ENCODE assay signal across 5 cellular contexts in genomic region chr4:182900021-182900420, GRCh38. TPM values are rescaled to one million over a fixed set of nuclear protein-coding genes. Genes with fewer than 3 reads are reported as not detected.
A peak's percentile ranks its signal among the peaks of the same experiment; 100 is the strongest.
DNase-seq lines count a peak whose midpoint lies in the region; ATAC-seq, FAIRE-seq and TF ChIP-seq lines count a peak whose summit lies in the region.
"Not testable (repeated sequence)": the region's sequence is repeated elsewhere in the genome, so short reads cannot be mapped to it uniquely, and the experiment has no call there.

No MANE protein-coding gene starts in this region.

- in situ Hi-C loops in K562 (cut with MboI); HepG2 (cut with HindIII; ENCODE audit: extremely low pct_ligation_motif_present, low pct_unique_long_range_greater_than_20kb): not testable (repeated sequence)

- H3K36me3 ChIP-seq in WERI-Rb-1 = peaks cover 57% of the 10 kb centered on the region
- peaks cover 88% of the 10 kb centered on the region; the same call in 2 of the 3 replicates for H3K36me3 ChIP-seq in K562 (ENCODE audit: control insufficient read depth, insufficient read depth, low read length)
- peaks cover 17 to 59% of the 10 kb centered on the region in 2 experiments for H3K36me3 ChIP-seq in HepG2 (replicated peaks in 1 of 2; ENCODE audit: control insufficient read depth in 1 of 2, insufficient read depth in 2 of 2, low read length in 2 of 2)
- H3K36me3 ChIP-seq in thyroid gland = not testable (repeated sequence)

- H3K9me3 ChIP-seq in WERI-Rb-1 (ENCODE audit: severe bottlenecking); K562 (replicated peaks; ENCODE audit: control insufficient read depth, insufficient read depth, low read depth, low read length); HepG2 (ENCODE audit: low read length); thyroid gland: not testable (repeated sequence)

- DNase-seq in WERI-Rb-1; WTC11 (ENCODE audit: low spot score); K562 (ENCODE audit: extremely low read depth in 1 of 4, low spot score in 3 of 4); HepG2 (ENCODE audit: low spot score); thyroid gland: not testable (repeated sequence)

- H3K27ac ChIP-seq in WERI-Rb-1 (peak overlapping the region; percentile 20; the same call in 1 of the 2 replicates), HepG2 (ENCODE audit: extremely low read length, insufficient read depth, low read length) (peak overlapping the region; percentile 93), thyroid gland (peak overlapping the region; percentile 86 to 94 (median 93))
- not testable (repeated sequence) for H3K27ac ChIP-seq in K562 (ENCODE audit: extremely low read depth, low read depth, low read length)

- intact Hi-C loops in K562 (cut with micrococcal nuclease); HepG2 (cut with micrococcal nuclease; ENCODE audit: unreplicated experiment); thyroid gland (cut with DNase I): not testable (repeated sequence)

- H3K9me3 Mint-ChIP-seq in WTC11 = not testable (repeated sequence)

- not testable (repeated sequence) for TF ChIP-seq POLR2A in K562 (conservative IDR thresholded peaks at IDR 0.05); HepG2 (IDR thresholded peaks at IDR 0.05; ENCODE audit: insufficient read depth in 1 of 2, low read depth in 2 of 2, low read length in 2 of 2); thyroid gland (IDR thresholded peaks at IDR 0.05)

- not testable (repeated sequence) for ATAC-seq in WTC11, K562, HepG2

- H3K4me1 ChIP-seq in K562 (replicated peaks in 1 of 2; ENCODE audit: control insufficient read depth in 2 of 2, insufficient read depth in 2 of 2, low read length in 2 of 2) = not testable (repeated sequence)
- H3K4me1 ChIP-seq in HepG2 (ENCODE audit: insufficient read depth, low read length) = peaks cover 57% of the 10 kb centered on the region
- H3K4me1 ChIP-seq in thyroid gland = peaks cover 45 to 51% of the 10 kb centered on the region in 2 donors

- H3K4me3 Mint-ChIP-seq in WTC11 = not testable (repeated sequence)

- not testable (repeated sequence) for H3K79me2 ChIP-seq in K562 (ENCODE audit: control insufficient read depth, insufficient read depth, low read length)
- H3K79me2 ChIP-seq in HepG2 (ENCODE audit: insufficient read depth, low read length) = peaks cover 16% of the 10 kb centered on the region

- peaks cover 27% of the 10 kb centered on the region for H3K36me3 Mint-ChIP-seq in WTC11

- not testable (repeated sequence) for H3K4me3 ChIP-seq in WERI-Rb-1 (ENCODE audit: low read depth, low read length); K562; HepG2 (replicated peaks in 1 of 3; ENCODE audit: insufficient read depth in 1 of 3, low read depth in 2 of 3, low read length in 3 of 3); thyroid gland (replicated peaks in 1 of 3)

- H2AFZ ChIP-seq in K562 (ENCODE audit: low read depth, low read length); HepG2 (ENCODE audit: low read length): not testable (repeated sequence)

- not testable (repeated sequence) for H3K9me1 ChIP-seq in K562 (ENCODE audit: control insufficient read depth, insufficient read depth, low read length)

- 92% methylated on average over 2 of the region's 2 CpGs for WGBS in K562 (ENCODE audit: insufficient coverage, low coverage, missing lambda C conversion rate)
- 91% methylated on average over 2 of the region's 2 CpGs for WGBS in HepG2 (ENCODE audit: low lambda C conversion rate)
- WGBS in thyroid gland, 2 donors = 75 to 88% methylated on average over 2 of the region's 2 CpGs

- H3K27me3 ChIP-seq in WERI-Rb-1 (ENCODE audit: insufficient read depth, low read depth, severe bottlenecking); K562 (ENCODE audit: control insufficient read depth in 2 of 2, insufficient read depth in 2 of 2, low read length in 2 of 2); HepG2 (ENCODE audit: control insufficient read depth in 1 of 2, insufficient read depth in 2 of 2, low read length in 2 of 2); thyroid gland: not testable (repeated sequence)

- not testable (repeated sequence) for H3K27ac Mint-ChIP-seq in WTC11

- not testable (repeated sequence) for FAIRE-seq in K562 (lab: Jason Lieb, UNC); HepG2 (lab: Jason Lieb, UNC)

- H3K9ac ChIP-seq in K562 (ENCODE audit: insufficient read depth in 1 of 2, low read depth in 2 of 2, low read length in 2 of 2); HepG2 (ENCODE audit: insufficient read depth, low read depth, low read length): not testable (repeated sequence)

- not testable (repeated sequence) for TF ChIP-seq EP300 in K562 (IDR thresholded peaks at IDR 0.05; ENCODE audit: low read length); HepG2 (IDR thresholded peaks at IDR 0.05; ENCODE audit: low read depth in 2 of 2, low read length in 2 of 2); HepG2 (CRISPR knock-in tag; IDR thresholded peaks at IDR 0.05; ENCODE audit: borderline replicate concordance)

- H4K20me1 ChIP-seq in K562 (replicated peaks; ENCODE audit: control insufficient read depth, insufficient read depth, low read length); HepG2 (ENCODE audit: insufficient read depth, low read length): not testable (repeated sequence)

- not testable (repeated sequence) for H3K4me1 Mint-ChIP-seq in WTC11

- not testable (repeated sequence) for TF ChIP-seq RAD21 in K562 (CRISPR knock-in tag; conservative IDR thresholded peaks at IDR 0.05 in 1 of 2, IDR thresholded peaks at IDR 0.05 in 1 of 2); HepG2 (CRISPR knock-in tag; IDR thresholded peaks at IDR 0.05)

- not testable (repeated sequence) for H3K4me2 ChIP-seq in K562 (ENCODE audit: insufficient read depth, low read length); HepG2 (ENCODE audit: low read depth, low read length)

- POLR2A ChIA-PET in WTC11 (lab: Charles Lee); K562 (lab: Yijun Ruan, JAX): not testable (repeated sequence)
- POLR2A ChIA-PET in HepG2 (lab: Yijun Ruan, JAX) = interaction anchor here (3.8 kb wide), 1 partner anchor 17 kb away, joined by 34 read pairs; no protein-coding TSS in a partner anchor

- BruUV-seq in K562 (replicated peaks; lab: Mats Ljungman, UMichigan); HepG2 (replicated peaks; lab: Mats Ljungman, UMichigan): not testable (repeated sequence)

- CTCF ChIA-PET in WTC11 (lab: Charles Lee) = interaction anchor here (0.5 kb wide), 1 partner anchor 8 kb away, joined by 4 read pairs; no protein-coding TSS in a partner anchor
- CTCF ChIA-PET in K562 (lab: Yijun Ruan, JAX; ENCODE audit: low intra/inter-chr PET ratio); HepG2 (lab: Yijun Ruan, JAX; ENCODE audit: low intra/inter-chr PET ratio, low total read pairs): not testable (repeated sequence)

- H3K27me3 Mint-ChIP-seq in WTC11 (ENCODE audit: low read depth) = not testable (repeated sequence)

- TF ChIP-seq CTCF in WERI-Rb-1 (IDR thresholded peaks at IDR 0.05; ENCODE audit: low read depth, low read length); WTC11 (IDR thresholded peaks at IDR 0.05); K562 (IDR thresholded peaks at IDR 0.05 in 2 of 3, conservative IDR thresholded peaks at IDR 0.05 in 1 of 3; ENCODE audit: insufficient read depth in 2 of 3, low read depth in 1 of 3, low read length in 3 of 3); HepG2 (CRISPR knock-in tag; IDR thresholded peaks at IDR 0.05); thyroid gland (IDR thresholded peaks at IDR 0.05): not testable (repeated sequence)

RNA-seq across cellular contexts. Expression of gene DCTD, which starts 17.2 kb away (rescaled TPM):
- 56.8 to 72.6 TPM (median 68.2 TPM) in 3 replicates for total RNA-seq in WTC11 (2021)
- total RNA-seq in K562 (2011; cell fraction: chromatin; rRNA removed; ENCODE audit: low replicate concordance) = 102 and 114 TPM in 2 replicates
- 84.7 and 95.4 TPM in 2 replicates for total RNA-seq in K562 (2011; cell fraction: nucleolus; rRNA removed)
- total RNA-seq in K562 (2011; cell fraction: nucleoplasm; rRNA removed) = 123 and 174 TPM in 2 replicates
- 54.8 and 63.8 TPM in 2 replicates for total RNA-seq in K562 (2014; rRNA removed)
- total RNA-seq in K562 (2014; rRNA removed; fragmentation: Illumina TruSeq; extraction: Trizol) = 71.6 and 81.9 TPM in 2 replicates
- total RNA-seq in K562 (2015; rRNA removed; fragmentation: Illumina TruSeq; extraction: Trizol) = 75.1 and 76.5 TPM in 2 replicates
- 93.7 and 101 TPM in 2 replicates for total RNA-seq in K562 (2021)
- polyA plus RNA-seq in K562 (2011; rRNA removed) = 113 and 114 TPM in 2 replicates
- 83.1 and 112 TPM in 2 replicates for polyA plus RNA-seq in K562 (2011; cell fraction: cytosol; rRNA removed)
- 148 and 169 TPM in 2 replicates for polyA plus RNA-seq in K562 (2011; cell fraction: nucleus; rRNA removed)
- 77.9 and 94.5 TPM in 2 replicates for polyA plus RNA-seq in K562 (2012)
- polyA plus RNA-seq in K562 (2014; fragmentation: Illumina TruSeq; extraction: Trizol) = 94.6 and 99.4 TPM in 2 replicates
- polyA plus RNA-seq in K562 (2014; fragmentation: Nextera tagmentation; extraction: Ambion mirVana) = 10 to 100 TPM; 38.7 to 51.8 TPM
- polyA plus RNA-seq in K562 (2014; rRNA removed) = 80.0 and 81.8 TPM in 2 replicates
- 128 and 153 TPM in 2 replicates for polyA minus RNA-seq in K562 (2011; rRNA and poly(A)+ RNA removed)
- 40.1 and 42.8 TPM in 2 replicates for polyA minus RNA-seq in K562 (2011; cell fraction: cytosol; rRNA and poly(A)+ RNA removed)
- 45.5 and 68.2 TPM in 2 replicates for polyA minus RNA-seq in K562 (2011; cell fraction: nucleus; rRNA and poly(A)+ RNA removed)
- 67.2 and 85.1 TPM in 2 replicates for total RNA-seq in HepG2 (2016; rRNA removed; fragmentation: Illumina TruSeq; extraction: Trizol)
- 93.2 and 97.9 TPM in 2 replicates for total RNA-seq in HepG2 (2016; cell fraction: cytosol; rRNA removed; fragmentation: Illumina TruSeq; extraction: Trizol; ENCODE audit: low read depth)
- total RNA-seq in HepG2 (2016; cell fraction: insoluble cytoplasmic fraction; rRNA removed; fragmentation: Illumina TruSeq; extraction: Trizol) = 65.6 and 88.0 TPM in 2 replicates
- total RNA-seq in HepG2 (2016; cell fraction: membrane; rRNA removed; fragmentation: Illumina TruSeq; extraction: Trizol) = 145 and 146 TPM in 2 replicates
- total RNA-seq in HepG2 (2016; cell fraction: nucleus; rRNA removed; fragmentation: Illumina TruSeq; extraction: Trizol) = 60.7 and 77.4 TPM in 2 replicates
- 94.2 and 95.3 TPM in 2 replicates for polyA plus RNA-seq in HepG2 (2011; rRNA removed)
- polyA plus RNA-seq in HepG2 (2011; cell fraction: cytosol; rRNA removed) = 90.5 and 102 TPM in 2 replicates
- 153 and 172 TPM in 2 replicates for polyA plus RNA-seq in HepG2 (2011; cell fraction: nucleus; rRNA removed)
- 117 and 124 TPM in 2 replicates for polyA plus RNA-seq in HepG2 (2012)
- polyA plus RNA-seq in HepG2 (2016; cell fraction: cytosol; fragmentation: Illumina TruSeq; extraction: Trizol; ENCODE audit: low read depth) = 108 and 123 TPM in 2 replicates
- polyA plus RNA-seq in HepG2 (2016; cell fraction: insoluble cytoplasmic fraction; fragmentation: Illumina TruSeq; extraction: Trizol; ENCODE audit: low read depth) = 93.0 and 99.9 TPM in 2 replicates
- polyA plus RNA-seq in HepG2 (2016; cell fraction: membrane; fragmentation: Illumina TruSeq; extraction: Trizol; ENCODE audit: low read depth) = 161 and 166 TPM in 2 replicates
- polyA plus RNA-seq in HepG2 (2016; cell fraction: nucleus; fragmentation: Illumina TruSeq; extraction: Trizol; ENCODE audit: insufficient read depth, low read depth) = 128 and 143 TPM in 2 replicates
- polyA minus RNA-seq in HepG2 (2011; rRNA and poly(A)+ RNA removed; ENCODE audit: low replicate concordance) = 48.3 and 75.7 TPM in 2 replicates
- polyA minus RNA-seq in HepG2 (2011; cell fraction: cytosol; rRNA and poly(A)+ RNA removed) = 40.4 and 40.8 TPM in 2 replicates
- 85.5 and 94.6 TPM in 2 replicates for polyA minus RNA-seq in HepG2 (2011; cell fraction: nucleus; rRNA and poly(A)+ RNA removed)
- 100 to 1,000 TPM in 3 of 4 donors, 10 to 100 TPM in 1; 99.3 to 150 (median 119) TPM for total RNA-seq in thyroid gland
